8 cellular contexts compared by ENCODE assay signal in the genomic region with DNA sequence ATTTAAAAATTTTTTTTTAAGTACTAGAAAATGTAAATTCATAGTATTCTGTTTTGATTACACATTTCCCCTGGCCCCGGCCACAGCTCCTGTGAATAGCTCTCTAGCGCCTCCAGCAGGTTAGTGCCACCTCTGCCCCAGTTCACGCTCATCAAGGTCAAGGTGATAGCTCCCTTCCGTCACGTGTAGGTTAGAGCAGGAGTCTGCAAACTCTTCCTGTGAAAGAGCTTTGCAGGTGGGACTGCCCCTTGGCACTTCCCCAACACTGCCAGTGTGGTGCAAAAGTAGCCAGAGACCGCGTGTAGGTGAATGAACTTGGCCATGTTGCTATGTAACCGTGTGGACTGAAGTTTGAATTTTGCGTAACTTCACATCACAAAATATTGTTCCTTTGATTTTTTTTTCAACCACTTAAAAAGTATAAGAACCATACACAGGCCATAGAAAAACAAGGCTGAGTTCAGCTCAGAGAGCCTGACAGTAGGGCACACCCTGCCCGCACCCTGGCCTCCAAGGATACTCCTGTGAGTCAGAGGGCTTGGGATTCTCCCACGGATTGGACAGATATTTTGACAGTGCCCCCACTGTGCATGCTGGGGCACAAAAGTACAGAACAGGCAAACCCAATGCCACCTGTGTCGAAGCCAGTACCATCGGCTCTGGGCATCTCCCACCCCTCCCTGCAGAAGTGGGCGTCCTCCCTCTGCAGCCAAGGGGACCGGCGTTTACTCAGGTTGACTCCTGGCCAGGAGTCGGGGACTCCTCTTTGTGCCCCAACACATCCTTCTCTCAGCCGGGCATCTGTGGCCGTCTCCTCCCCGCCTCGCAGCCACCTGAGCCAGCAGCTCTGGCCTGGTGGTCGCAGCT.
DNase-seq lines count a peak whose midpoint lies in the region; ATAC-seq and TF ChIP-seq lines count a peak whose summit lies in the region.

No MANE protein-coding gene starts in this region.

- intact Hi-C loops in left ventricle myocardium superior (cut with micrococcal nuclease), result no loop called here

- H3F3A ChIP-seq in OCI-LY1 (ENCODE audit: insufficient read depth, low read length), result peaks cover 7% of the 10 kb centered on the region; the same call in 1 of the 2 replicates

- DNase-seq in NCI-H748 (lab: John Stamatoyannopoulos, UW; ENCODE audit: unreplicated experiment) (peak; percentile 33), NCI-H748 treated with DMSO at 0.1 percent for 48 hours (lab: John Stamatoyannopoulos, UW) (no peak), activated T-helper 1 cell treated with Interleukin-2 at 50 U/mL for 16 hours (ENCODE audit: low read depth) (peak; percentile 67), left ventricle myocardium superior (no peak)
- DNase-seq in stimulated activated CD4-positive, alpha-beta T cell treated with anti-CD3 and anti-CD28 coated beads, Interleukin-4, amount 100 ng/mL, for 24 hours, result peak; percentile 89

- no peaks in the 10 kb centered on the region for H4K20me1 ChIP-seq in OCI-LY1 (ENCODE audit: insufficient read depth, low read length)

- no peak overlapping the region; the same call in 1 of the 2 replicates for H3K4me2 ChIP-seq in OCI-LY1 (ENCODE audit: low read length)

- TF ChIP-seq CTCF in OCI-LY1 (IDR thresholded peaks at IDR 0.05; ENCODE audit: low read length), result peak; percentile 87

- peak; percentile 45 for ATAC-seq in left ventricle myocardium superior
- no peak for ATAC-seq in GM19035 (IDR thresholded peaks at IDR 0.05; ENCODE audit: unreplicated experiment)
- ATAC-seq in HG03521 (IDR thresholded peaks at IDR 0.05; ENCODE audit: unreplicated experiment), result no peak

- no peak overlapping the region for H3K4me3 ChIP-seq in OCI-LY1 (ENCODE audit: low read depth, low read length, poor library complexity, severe bottlenecking)

- H3K9me3 ChIP-seq in OCI-LY1 (ENCODE audit: low read length), result no peaks in the 10 kb centered on the region

- no peaks in the 10 kb centered on the region for H3K79me2 ChIP-seq in OCI-LY1 (ENCODE audit: insufficient read depth, low read length)

- H3K27me3 ChIP-seq in OCI-LY1 (ENCODE audit: insufficient read depth, low read length), result no peaks in the 10 kb centered on the region

- no peak overlapping the region for H2AFZ ChIP-seq in OCI-LY1 (ENCODE audit: low read length)

- H3K27ac ChIP-seq in OCI-LY1 (ENCODE audit: low read depth, low read length, poor library complexity, severe bottlenecking), result peak overlapping the region; percentile 94

- H3K9me2 ChIP-seq in OCI-LY1 (ENCODE audit: low read depth, low read length), result no peaks in the 10 kb centered on the region

- H3K36me3 ChIP-seq in OCI-LY1 (ENCODE audit: insufficient read depth, low read length), result peaks cover 92% of the 10 kb centered on the region

- H3K4me1 ChIP-seq in OCI-LY1 (ENCODE audit: insufficient read depth, low read length, severe bottlenecking), result peaks cover 75% of the 10 kb centered on the region

- H3K9ac ChIP-seq in OCI-LY1 (ENCODE audit: low read length), result peak overlapping the region; percentile 39; the same call in 1 of the 2 replicates

Comparison
In these comparisons a context has a peak if more than half of its experiments do, and no peak if none do; other contexts are left out.
1. DNase-seq: peak in NCI-H748 (single experiment), activated T-helper 1 cell treated with Interleukin-2 at 50 U/mL for 16 hours (single experiment) and stimulated activated CD4-positive, alpha-beta T cell treated with anti-CD3 and anti-CD28 coated beads, Interleukin-4, amount 100 ng/mL, for 24 hours (single experiment); none in NCI-H748 treated with DMSO at 0.1 percent for 48 hours (single experiment) and left ventricle myocardium superior (single experiment).